Comparison of ENCODE assay signal across 18 cellular contexts in the genomic region with DNA sequence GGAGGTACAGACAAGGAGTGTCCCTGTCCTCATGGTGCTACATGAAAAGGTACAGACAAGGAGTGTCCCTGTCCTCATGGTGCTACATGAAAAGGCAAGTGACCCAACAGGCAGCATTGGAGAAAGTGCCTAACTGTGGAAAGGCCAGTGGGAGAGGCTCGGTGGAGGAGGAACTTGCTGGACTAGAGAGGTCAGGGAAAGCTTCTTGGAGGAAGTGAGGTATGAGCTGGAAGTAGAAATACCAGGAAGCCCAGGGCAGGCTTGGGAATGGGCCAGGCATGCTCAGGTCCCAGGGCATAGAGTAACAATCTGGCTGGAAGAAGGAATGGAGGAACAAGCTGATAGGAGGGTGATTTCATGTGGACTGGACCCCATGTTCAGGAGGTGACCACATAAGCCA. TPM values are rescaled to one million over a fixed set of nuclear protein-coding genes. Genes with fewer than 3 reads are reported as not detected.
A peak's percentile ranks its signal among the peaks of the same experiment; 100 is the strongest.
DNase-seq lines count a peak whose midpoint lies in the region; ATAC-seq and TF ChIP-seq lines count a peak whose summit lies in the region.
"Had no signal": no experiment of that assay in that cellular context is flagged by ENCODE, and none has a peak within 500 bp of the region (broad histone marks: within the 10 kb centered on the region; RNA-seq: fewer than 3 reads in every experiment).

No MANE protein-coding gene starts in this region.

- no peak overlapping the region for H2AFZ ChIP-seq in OCI-LY1 (ENCODE audit: low read length)

- no peak overlapping the region for H3K4me3 Mint-ChIP-seq in stimulated activated memory B cell treated with anti-CD40 and anti-IgM and Interleukin-4, amounts not matched to agents 10 μg/mL and 1 μg/mL and 100 μg/mL, for 72 hours
- H3K4me3 Mint-ChIP-seq: activated naive CD4-positive, alpha-beta T cell treated with anti-CD3 and anti-CD28 coated beads for 36 hours; H9 had no signal

- H3K9me3 Mint-ChIP-seq in stimulated activated memory B cell treated with anti-CD40 and anti-IgM and Interleukin-4, amounts not matched to agents 10 μg/mL and 1 μg/mL and 100 μg/mL, for 72 hours = no peaks in the 10 kb centered on the region
- H3K9me3 Mint-ChIP-seq: activated naive CD4-positive, alpha-beta T cell treated with anti-CD3 and anti-CD28 coated beads for 36 hours; H9 had no signal

- H3K27ac Mint-ChIP-seq in stimulated activated memory B cell treated with anti-CD40 and anti-IgM and Interleukin-4, amounts not matched to agents 10 μg/mL and 1 μg/mL and 100 μg/mL, for 72 hours = peak overlapping the region; percentile 33
- H3K27ac Mint-ChIP-seq: activated naive CD4-positive, alpha-beta T cell treated with anti-CD3 and anti-CD28 coated beads for 36 hours; H9 had no signal

- WGBS in esophagus squamous epithelium, 2 donors = 46 to 47% methylated on average over 1 of the region's 1 CpG

- H3K9me2 ChIP-seq in DOHH2 (replicated peaks; ENCODE audit: control insufficient read depth, low read length) (no peaks in the 10 kb centered on the region), OCI-LY1 (ENCODE audit: low read depth, low read length) (no peaks in the 10 kb centered on the region)

- H4K20me1 ChIP-seq in DOHH2 (ENCODE audit: control insufficient read depth, insufficient read depth, low read depth, low read length) (no peaks in the 10 kb centered on the region), OCI-LY1 (ENCODE audit: insufficient read depth, low read length) (no peaks in the 10 kb centered on the region)

- no peak overlapping the region; the same call in 1 of the 2 replicates for H3K9ac ChIP-seq in OCI-LY1 (ENCODE audit: low read length)

- intact Hi-C loops in esophagus squamous epithelium (cut with DNase I) = loop anchor here (5.0 kb wide), 1 partner anchor 97 kb away; no protein-coding TSS in a partner anchor

- H3K9me3 ChIP-seq in DOHH2 (ENCODE audit: control insufficient read depth, insufficient read depth, low read length) (no peaks in the 10 kb centered on the region), OCI-LY1 (ENCODE audit: low read length) (no peaks in the 10 kb centered on the region), esophagus squamous epithelium (no peaks in the 10 kb centered on the region)
- no peaks in the 10 kb centered on the region for H3K9me3 ChIP-seq in effector memory CD4-positive, alpha-beta T cell (ENCODE audit: control insufficient read depth, low read length)
- H3K9me3 ChIP-seq: colonic mucosa, gastroesophageal sphincter had no signal

- peak overlapping the region; percentile 93; the same call in 1 of the 2 replicates for H3K27ac ChIP-seq in DOHH2 (ENCODE audit: low read depth, low read length)
- peak overlapping the region; percentile 99 for H3K27ac ChIP-seq in OCI-LY1 (ENCODE audit: low read depth, low read length, poor library complexity, severe bottlenecking)
- peak overlapping the region; percentile 22 for H3K27ac ChIP-seq in effector memory CD4-positive, alpha-beta T cell (ENCODE audit: insufficient read depth, low read length, poor library complexity, severe bottlenecking)
- H3K27ac ChIP-seq in esophagus squamous epithelium = no peak overlapping the region
- H3K27ac ChIP-seq: colonic mucosa, gastroesophageal sphincter, VCaP had no signal

- H3F3A ChIP-seq in DOHH2 (ENCODE audit: control insufficient read depth, insufficient read depth) = peaks cover 45% of the 10 kb centered on the region
- H3F3A ChIP-seq in OCI-LY1 (ENCODE audit: insufficient read depth, low read length) = peaks cover 12% of the 10 kb centered on the region

- 0 out of 2 replicates have a peak overlapping the region, but pooled peaks have one; percentile 7 for H3K4me2 ChIP-seq in DOHH2 (ENCODE audit: low read length)
- peak overlapping the region; percentile 82; the same call in 1 of the 2 replicates for H3K4me2 ChIP-seq in OCI-LY1 (ENCODE audit: low read length)

- TF ChIP-seq CTCF in DOHH2 (IDR thresholded peaks at IDR 0.05; ENCODE audit: low read depth, low read length, poor library complexity, severe bottlenecking) (no peak), OCI-LY1 (IDR thresholded peaks at IDR 0.05; ENCODE audit: low read length) (no peak), esophagus squamous epithelium (IDR thresholded peaks at IDR 0.05) (no peak), GM20000 (IDR thresholded peaks at IDR 0.05; ENCODE audit: extremely low read depth, missing control alignments) (no peak)

- H3K27me3 ChIP-seq in DOHH2 (ENCODE audit: control insufficient read depth, low read length) (no peaks in the 10 kb centered on the region), OCI-LY1 (ENCODE audit: insufficient read depth, low read length) (no peaks in the 10 kb centered on the region), esophagus squamous epithelium (no peaks in the 10 kb centered on the region)
- no peaks in the 10 kb centered on the region for H3K27me3 ChIP-seq in effector memory CD4-positive, alpha-beta T cell (replicated peaks; ENCODE audit: control insufficient read depth, insufficient read depth, low read length, poor library complexity, severe bottlenecking)
- H3K27me3 ChIP-seq: colonic mucosa had no signal

- no peaks in the 10 kb centered on the region for H3K27me3 Mint-ChIP-seq in stimulated activated memory B cell treated with anti-CD40 and anti-IgM and Interleukin-4, amounts not matched to agents 10 μg/mL and 1 μg/mL and 100 μg/mL, for 72 hours

- H3K36me3 Mint-ChIP-seq in stimulated activated memory B cell treated with anti-CD40 and anti-IgM and Interleukin-4, amounts not matched to agents 10 μg/mL and 1 μg/mL and 100 μg/mL, for 72 hours = no peaks in the 10 kb centered on the region

- no peaks in the 10 kb centered on the region for H3K79me2 ChIP-seq in DOHH2 (ENCODE audit: control insufficient read depth, low read length)
- H3K79me2 ChIP-seq in OCI-LY1 (ENCODE audit: insufficient read depth, low read length) = no peaks in the 10 kb centered on the region

- H3K4me1 ChIP-seq in DOHH2 (ENCODE audit: control insufficient read depth, low read length) (peaks cover 94% of the 10 kb centered on the region), OCI-LY1 (ENCODE audit: insufficient read depth, low read length, severe bottlenecking) (peaks cover 77% of the 10 kb centered on the region), esophagus squamous epithelium (peaks cover 0 to 40% (median 8%) of the 10 kb centered on the region in 3 donors)
- H3K4me1 ChIP-seq in effector memory CD4-positive, alpha-beta T cell (ENCODE audit: control insufficient read depth, insufficient read depth, low read length, poor library complexity, severe bottlenecking) = peaks cover 60% of the 10 kb centered on the region
- H3K4me1 ChIP-seq: colonic mucosa, gastroesophageal sphincter had no signal

- H3K36me3 ChIP-seq in DOHH2 (ENCODE audit: control insufficient read depth, low read length) = no peaks in the 10 kb centered on the region; the same call in 1 of the 2 replicates
- H3K36me3 ChIP-seq in OCI-LY1 (ENCODE audit: insufficient read depth, low read length) = no peaks in the 10 kb centered on the region
- no peaks in the 10 kb centered on the region for H3K36me3 ChIP-seq in effector memory CD4-positive, alpha-beta T cell (ENCODE audit: control insufficient read depth, insufficient read depth, low read length)
- no peaks in the 10 kb centered on the region for H3K36me3 ChIP-seq in esophagus squamous epithelium
- H3K36me3 ChIP-seq: colonic mucosa, gastroesophageal sphincter had no signal

- H3K4me3 ChIP-seq in DOHH2 (ENCODE audit: low read length) (no peak overlapping the region), OCI-LY1 (ENCODE audit: low read depth, low read length, poor library complexity, severe bottlenecking) (no peak overlapping the region), esophagus squamous epithelium (no peak overlapping the region)
- H3K4me3 ChIP-seq in effector memory CD4-positive, alpha-beta T cell (ENCODE audit: insufficient read depth, low read depth, low read length, poor library complexity, severe bottlenecking) = no peak overlapping the region
- H3K4me3 ChIP-seq: colonic mucosa, gastroesophageal sphincter had no signal

- ATAC-seq in stimulated activated memory B cell treated with anti-CD40 and anti-IgM and Interleukin-4, amounts not matched to agents 10 μg/mL and 1 μg/mL and 100 μg/mL, for 72 hours = no peak
- ATAC-seq in GM21529 (IDR thresholded peaks at IDR 0.05; ENCODE audit: unreplicated experiment) = no peak
- ATAC-seq: gastroesophageal sphincter, left ventricle myocardium superior had no signal

- DNase-seq in effector memory CD4-positive, alpha-beta T cell = no peak
- DNase-seq in esophagus squamous epithelium (lab: John Stamatoyannopoulos, UW) (no peak), GM20000 (ENCODE audit: low spot score) (no peak)
- DNase-seq: colonic mucosa; left ventricle myocardium superior; NCI-H1417 treated with DMSO at 0.1 percent for 48 hours; stimulated activated CD4-positive, alpha-beta T cell treated with anti-CD3 and anti-CD28 coated beads, Interleukin-4, amount 100 ng/mL, for 1 hour had no signal

- peaks cover 74% of the 10 kb centered on the region for H3K4me1 Mint-ChIP-seq in stimulated activated memory B cell treated with anti-CD40 and anti-IgM and Interleukin-4, amounts not matched to agents 10 μg/mL and 1 μg/mL and 100 μg/mL, for 72 hours

- TF ChIP-seq POLR2A in esophagus squamous epithelium (IDR thresholded peaks at IDR 0.05) = no peak

RNA-seq across cellular contexts. Expression of gene FNDC1, which starts 59.8 kb away (rescaled TPM):
- under 1 TPM in 3 of 4 donors, not detected in 1; 0.04 to 0.38 (median 0.06) TPM for total RNA-seq in esophagus squamous epithelium
- total RNA-seq: activated naive CD4-positive, alpha-beta T cell treated with anti-CD3 and anti-CD28 coated beads for 36 hours; epithelial cell of proximal tubule; LHCN-M2; myocyte had no signal

Comparison
In these comparisons a context has a peak if more than half of its experiments do, and no peak if none do; other contexts are left out.
1. H3K27ac ChIP-seq: peak in DOHH2 (single experiment), OCI-LY1 (single experiment) and effector memory CD4-positive, alpha-beta T cell (single experiment); none in esophagus squamous epithelium (0 of 4).